Comparison of ENCODE assay signal across 11 cellular contexts in the genomic region with DNA sequence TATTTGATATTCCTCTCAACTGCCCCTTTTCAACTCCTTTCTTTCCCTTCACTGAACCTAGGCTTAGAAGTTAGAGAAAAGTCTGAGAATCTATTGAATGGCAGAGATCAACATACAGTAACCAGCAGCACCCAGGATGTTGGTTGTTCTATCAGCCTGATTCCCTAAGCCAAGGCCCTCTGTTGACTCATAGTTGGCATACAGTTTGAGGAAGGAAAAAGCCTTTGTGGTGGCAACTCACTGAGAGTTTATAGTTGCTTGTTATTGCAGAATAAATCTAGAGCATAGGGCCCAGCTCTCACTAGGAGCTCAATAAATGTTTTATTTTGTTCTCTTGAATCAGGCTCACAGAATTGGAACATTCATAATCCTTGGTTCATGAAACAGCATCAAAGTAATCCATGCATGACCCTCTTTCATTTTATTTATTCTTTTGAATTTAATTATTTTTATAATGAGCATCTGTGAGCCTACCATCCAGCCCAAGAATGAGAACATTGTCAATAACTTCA.
DNase-seq lines count a peak whose midpoint lies in the region; ATAC-seq and TF ChIP-seq lines count a peak whose summit lies in the region.
"Had no signal": no experiment of that assay in that cellular context is flagged by ENCODE, and none has a peak within 500 bp of the region (broad histone marks: within the 10 kb centered on the region; RNA-seq: fewer than 3 reads in every experiment).

No MANE protein-coding gene starts in this region.

- H3K27ac ChIP-seq in mucosa of rectum (ENCODE audit: low read depth in 2 of 2, low read length in 2 of 2), result peak overlapping the region; percentile 53 to 75
- H3K27ac ChIP-seq in SK-N-SH (ENCODE audit: low read depth in 2 of 2, low read length in 1 of 2), result 0 out of 4 replicates have a peak overlapping the region, but pooled peaks of 1 of the 2 experiments have one; percentile 2

- no peak overlapping the region for H3K4me3 ChIP-seq in cardiac fibroblast (replicated peaks in 1 of 2; ENCODE audit: low read depth in 2 of 2, low read length in 2 of 2)
- H3K4me3 ChIP-seq in mucosa of rectum (ENCODE audit: low read length in 2 of 2), result no peak overlapping the region
- no peak overlapping the region for H3K4me3 ChIP-seq in SK-N-SH (ENCODE audit: low read depth in 2 of 2, low read length in 1 of 2)
- H3K4me3 ChIP-seq: smooth muscle cell had no signal

- H4K20me1 ChIP-seq in SK-N-SH (ENCODE audit: insufficient read depth), result no peaks in the 10 kb centered on the region

- no peak overlapping the region for H3K9ac ChIP-seq in mucosa of rectum (ENCODE audit: low read depth in 1 of 2, low read length in 2 of 2)
- H3K9ac ChIP-seq in SK-N-SH, result no peak overlapping the region

- ATAC-seq in GM19324 (IDR thresholded peaks at IDR 0.05; ENCODE audit: low FRiP score, unreplicated experiment) (no peak), omental fat pad (ENCODE audit: low FRiP score) (no peak)

- H3K9me2 ChIP-seq in SK-N-SH, result no peaks in the 10 kb centered on the region

- H3K4me2 ChIP-seq in SK-N-SH, result no peak overlapping the region
- H3K4me2 ChIP-seq: smooth muscle cell had no signal

- H3K36me3 ChIP-seq in mucosa of rectum (ENCODE audit: control insufficient read depth in 2 of 2, insufficient read depth in 2 of 2, low read length in 2 of 2), result no peaks in the 10 kb centered on the region
- H3K36me3 ChIP-seq in SK-N-SH (replicated peaks in 1 of 2; ENCODE audit: control insufficient read depth in 1 of 2, insufficient read depth in 2 of 2, low read length in 1 of 2), result no peaks in the 10 kb centered on the region

- TF ChIP-seq CTCF in cardiac fibroblast (IDR thresholded peaks at IDR 0.05; ENCODE audit: low read depth, low read length), result no peak
- no peak for TF ChIP-seq CTCF in SK-N-SH (IDR thresholded peaks at IDR 0.05)
- TF ChIP-seq CTCF in omental fat pad (IDR thresholded peaks at IDR 0.05), result no peak

- H3K79me2 ChIP-seq in SK-N-SH (ENCODE audit: insufficient read depth), result no peaks in the 10 kb centered on the region

- H3K4me1 ChIP-seq in mucosa of rectum (ENCODE audit: control insufficient read depth in 2 of 2, insufficient read depth in 2 of 2, low read length in 2 of 2), result peaks cover 0 to 8% of the 10 kb centered on the region in 2 donors
- peaks cover 0 to 6% of the 10 kb centered on the region in 2 experiments; a peak in 1 of 4 replicates for H3K4me1 ChIP-seq in SK-N-SH (ENCODE audit: control insufficient read depth in 1 of 2, insufficient read depth in 2 of 2, low read depth in 1 of 2, low read length in 1 of 2)

- TF ChIP-seq EP300 in SK-N-SH (IDR thresholded peaks at IDR 0.05; ENCODE audit: borderline replicate concordance in 1 of 2, low read depth in 1 of 2, low read length in 1 of 2), result no peak

- H3K9me3 ChIP-seq in mucosa of rectum (ENCODE audit: control insufficient read depth in 2 of 2, low read length in 2 of 2) (no peaks in the 10 kb centered on the region), SK-N-SH (no peaks in the 10 kb centered on the region)

- H3K27me3 ChIP-seq in mucosa of rectum (ENCODE audit: control insufficient read depth in 2 of 2, insufficient read depth in 2 of 2, low read length in 2 of 2) (no peaks in the 10 kb centered on the region), SK-N-SH (ENCODE audit: insufficient read depth) (no peaks in the 10 kb centered on the region)

- CTCF ChIA-PET in SK-N-SH (lab: Yijun Ruan, JAX), result no interaction called here

- H2AFZ ChIP-seq in SK-N-SH (ENCODE audit: low read depth), result no peak overlapping the region

- peak; percentile 49 for DNase-seq in EL
- DNase-seq in NCI-H226, result peak; percentile 78
- peak; percentile 62 to 69 for DNase-seq in cardiac fibroblast (ENCODE audit: low read depth in 2 of 2)
- no peak for DNase-seq in effector CD8-positive, alpha-beta T cell (lab: John Stamatoyannopoulos, UW)
- DNase-seq in SK-N-SH, result no peak
- DNase-seq in omental fat pad (ENCODE audit: low spot score), result no peak
- DNase-seq: activated CD4-positive, alpha-beta T cell treated with anti-CD3 and anti-CD28 coated beads, Interleukin-2, amount 10 ng/mL, durations not matched to agents 7 days and 5 days; aorta had no signal

- POLR2A ChIA-PET in SK-N-SH (lab: Yijun Ruan, JAX), result no interaction called here

- no peaks in the 10 kb centered on the region for H3F3A ChIP-seq in SK-N-SH (replicated peaks; ENCODE audit: insufficient read depth)

- TF ChIP-seq RAD21 in SK-N-SH (IDR thresholded peaks at IDR 0.05; ENCODE audit: low read length), result no peak

TF ChIP-seq in SK-N-SH, 30 proteins besides CTCF, POLR2A, EP300 and RAD21:
- TF ChIP-seq ELF1 (IDR thresholded peaks at IDR 0.05) (no peak), GABPA (IDR thresholded peaks at IDR 0.05; ENCODE audit: low read depth) (no peak), RXRA (IDR thresholded peaks at IDR 0.05; ENCODE audit: borderline replicate concordance, low read depth) (no peak), JUND (IDR thresholded peaks at IDR 0.05) (no peak), TEAD4 (IDR thresholded peaks at IDR 0.05; ENCODE audit: borderline replicate concordance, insufficient read depth) (no peak), MXI1 (IDR thresholded peaks at IDR 0.05; ENCODE audit: low read depth, low read length) (no peak), SMC3 (IDR thresholded peaks at IDR 0.05; ENCODE audit: low read depth, low read length) (no peak), USF2 (IDR thresholded peaks at IDR 0.05; ENCODE audit: borderline replicate concordance, low read depth, low read length) (no peak), GATA2 (CRISPR knock-in tag; IDR thresholded peaks at IDR 0.05) (no peak), NRF1 (IDR thresholded peaks at IDR 0.05; ENCODE audit: low read depth, low read length) (no peak), RCOR1 (IDR thresholded peaks at IDR 0.05; ENCODE audit: low read length) (no peak), MEF2A (IDR thresholded peaks at IDR 0.05; ENCODE audit: borderline replicate concordance, low read depth) (no peak), CHD2 (IDR thresholded peaks at IDR 0.05; ENCODE audit: low read length, partially characterized antibody) (no peak), FOSL2 (IDR thresholded peaks at IDR 0.05; ENCODE audit: borderline replicate concordance, low read depth) (no peak), FOXJ3 (CRISPR knock-in tag; IDR thresholded peaks at IDR 0.05) (no peak), TCF12 (IDR thresholded peaks at IDR 0.05) (no peak), SIN3A (IDR thresholded peaks at IDR 0.05; ENCODE audit: borderline replicate concordance, low read depth, low read length) (no peak), PBX3 (IDR thresholded peaks at IDR 0.05) (no peak)
TF ChIP-seq in SK-N-SH: peak in this region for 0.

Comparison
In these comparisons a context has a peak if more than half of its experiments do, and no peak if none do; other contexts are left out.
1. DNase-seq: peak in EL (single experiment), NCI-H226 (single experiment) and cardiac fibroblast (2 of 2); none in effector CD8-positive, alpha-beta T cell (single experiment), SK-N-SH (single experiment) and omental fat pad (single experiment).